1 cellular context compared by ENCODE assay signal in genomic region chr13:111114362-111115050, GRCh38.
TF ChIP-seq lines count a peak whose summit lies in the region.

No MANE protein-coding gene starts in this region.

TF ChIP-seq in K562, 482 proteins besides CTCF, POLR2A, EP300 and RAD21 (continued from another document):
- TF ChIP-seq, protein P1, sequence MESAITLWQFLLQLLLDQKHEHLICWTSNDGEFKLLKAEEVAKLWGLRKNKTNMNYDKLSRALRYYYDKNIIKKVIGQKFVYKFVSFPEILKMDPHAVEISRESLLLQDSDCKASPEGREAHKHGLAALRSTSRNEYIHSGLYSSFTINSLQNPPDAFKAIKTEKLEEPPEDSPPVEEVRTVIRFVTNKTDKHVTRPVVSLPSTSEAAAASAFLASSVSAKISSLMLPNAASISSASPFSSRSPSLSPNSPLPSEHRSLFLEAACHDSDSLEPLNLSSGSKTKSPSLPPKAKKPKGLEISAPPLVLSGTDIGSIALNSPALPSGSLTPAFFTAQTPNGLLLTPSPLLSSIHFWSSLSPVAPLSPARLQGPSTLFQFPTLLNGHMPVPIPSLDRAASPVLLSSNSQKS (CRISPR knock-in tag; IDR thresholded peaks at IDR 0.05): no peak
- TF ChIP-seq STAT5A (IDR thresholded peaks at IDR 0.05; ENCODE audit: borderline replicate concordance, low read length) (no peak), ZBTB2 (IDR thresholded peaks at IDR 0.05) (no peak), GTF2F1 (IDR thresholded peaks at IDR 0.05; ENCODE audit: low read depth, low read length) (no peak), SAFB2 (IDR thresholded peaks at IDR 0.05; ENCODE audit: borderline replicate concordance, low read depth, low read length, severe bottlenecking) (no peak), HDGF (IDR thresholded peaks at IDR 0.05) (no peak), SP2 (IDR thresholded peaks at IDR 0.05; ENCODE audit: extremely low read depth, low read depth, low read length, poor library complexity, severe bottlenecking) (no peak)
TF ChIP-seq in K562: peak in this region for 0.
